Comparison of ENCODE assay signal across 9 cellular contexts in genomic region chr6:136920216-136920857, GRCh38. TPM values are rescaled to one million over a fixed set of nuclear protein-coding genes. Genes with fewer than 3 reads are reported as not detected.
DNase-seq lines count a peak whose midpoint lies in the region; ATAC-seq and TF ChIP-seq lines count a peak whose summit lies in the region.
"Had no signal": no experiment of that assay in that cellular context is flagged by ENCODE, and none has a peak within 500 bp of the region (broad histone marks: within the 10 kb centered on the region; RNA-seq: fewer than 3 reads in every experiment).

No MANE protein-coding gene starts in this region.

- POLR2A ChIA-PET in RWPE1 (lab: Yijun Ruan, JAX; ENCODE audit: low non-redundant PET): no interaction called here

- no peaks in the 10 kb centered on the region for H3K9me3 Mint-ChIP-seq in stimulated activated naive CD8-positive, alpha-beta T cell treated with anti-CD3 and anti-CD28 coated beads, Interleukin-15, Interleukin-2, amounts not matched to agents 100 ng/mL and 50 ng/mL, for 24 hours
- no peaks in the 10 kb centered on the region for H3K9me3 Mint-ChIP-seq in activated T-helper 17 cell treated with anti-CD3 and anti-CD28 coated beads, Interleukin-2, amount 50 U/mL, for 72 hours
- no peaks in the 10 kb centered on the region for H3K9me3 Mint-ChIP-seq in memory B cell

- no peak overlapping the region for H3K27ac ChIP-seq in RWPE1

- H3K4me1 Mint-ChIP-seq in stimulated activated naive CD8-positive, alpha-beta T cell treated with anti-CD3 and anti-CD28 coated beads, Interleukin-15, Interleukin-2, amounts not matched to agents 100 ng/mL and 50 ng/mL, for 24 hours (ENCODE audit: low read depth): peaks cover 32% of the 10 kb centered on the region
- peaks cover 9% of the 10 kb centered on the region for H3K4me1 Mint-ChIP-seq in activated T-helper 17 cell treated with anti-CD3 and anti-CD28 coated beads, Interleukin-2, amount 50 U/mL, for 72 hours
- peaks cover 20% of the 10 kb centered on the region for H3K4me1 Mint-ChIP-seq in memory B cell

- peaks cover 46% of the 10 kb centered on the region for H3K27me3 Mint-ChIP-seq in stimulated activated naive CD8-positive, alpha-beta T cell treated with anti-CD3 and anti-CD28 coated beads, Interleukin-15, Interleukin-2, amounts not matched to agents 100 ng/mL and 50 ng/mL, for 24 hours
- peaks cover 39% of the 10 kb centered on the region for H3K27me3 Mint-ChIP-seq in activated T-helper 17 cell treated with anti-CD3 and anti-CD28 coated beads, Interleukin-2, amount 50 U/mL, for 72 hours
- H3K27me3 Mint-ChIP-seq in memory B cell: peaks cover 23% of the 10 kb centered on the region

- H3K27ac Mint-ChIP-seq in stimulated activated naive CD8-positive, alpha-beta T cell treated with anti-CD3 and anti-CD28 coated beads, Interleukin-15, Interleukin-2, amounts not matched to agents 100 ng/mL and 50 ng/mL, for 24 hours: no peak overlapping the region
- no peak overlapping the region for H3K27ac Mint-ChIP-seq in activated T-helper 17 cell treated with anti-CD3 and anti-CD28 coated beads, Interleukin-2, amount 50 U/mL, for 72 hours
- no peak overlapping the region for H3K27ac Mint-ChIP-seq in memory B cell

- H3K4me3 Mint-ChIP-seq in stimulated activated naive CD8-positive, alpha-beta T cell treated with anti-CD3 and anti-CD28 coated beads, Interleukin-15, Interleukin-2, amounts not matched to agents 100 ng/mL and 50 ng/mL, for 24 hours: peak overlapping the region; percentile 73
- H3K4me3 Mint-ChIP-seq in activated T-helper 17 cell treated with anti-CD3 and anti-CD28 coated beads, Interleukin-2, amount 50 U/mL, for 72 hours: peak overlapping the region; percentile 74
- H3K4me3 Mint-ChIP-seq in memory B cell: peak overlapping the region; percentile 85

- peaks cover 5% of the 10 kb centered on the region for H3K36me3 Mint-ChIP-seq in stimulated activated naive CD8-positive, alpha-beta T cell treated with anti-CD3 and anti-CD28 coated beads, Interleukin-15, Interleukin-2, amounts not matched to agents 100 ng/mL and 50 ng/mL, for 24 hours (ENCODE audit: low read depth)
- H3K36me3 Mint-ChIP-seq in activated T-helper 17 cell treated with anti-CD3 and anti-CD28 coated beads, Interleukin-2, amount 50 U/mL, for 72 hours (ENCODE audit: low read depth): peaks cover 11% of the 10 kb centered on the region
- peaks cover 13% of the 10 kb centered on the region for H3K36me3 Mint-ChIP-seq in memory B cell

- DNase-seq in stimulated activated naive CD8-positive, alpha-beta T cell treated with anti-CD3 and anti-CD28 coated beads, Interleukin-15, Interleukin-2, amounts not matched to agents 100 U/mL and 50 U/mL, for 24 hours: no peak
- no peak for DNase-seq in memory B cell (ENCODE audit: low spot score in 2 of 2)
- no peak for DNase-seq in stimulated activated CD4-positive, alpha-beta T cell treated with anti-CD3 and anti-CD28 coated beads, Interleukin-2, amount 100 ng/mL, for 24 hours
- DNase-seq in RWPE1 (ENCODE audit: low spot score): no peak

- no peak for ATAC-seq in stimulated activated naive CD8-positive, alpha-beta T cell treated with anti-CD3 and anti-CD28 coated beads, Interleukin-15, Interleukin-2, amounts not matched to agents 100 U/mL and 50 U/mL, for 24 hours
- ATAC-seq in activated T-helper 17 cell treated with anti-CD3 and anti-CD28 coated beads, Interleukin-2, amount 50 U/mL, for 72 hours (replicated peaks): peak; percentile 4
- peak; percentile 33 for ATAC-seq in memory B cell (ENCODE audit: low read depth)
- no peak for ATAC-seq in HG03045 (IDR thresholded peaks at IDR 0.05; ENCODE audit: unreplicated experiment)
- no peak for ATAC-seq in HG02623 (IDR thresholded peaks at IDR 0.05; ENCODE audit: unreplicated experiment)

- TF ChIP-seq CTCF in RWPE1 (conservative IDR thresholded peaks at IDR 0.05; ENCODE audit: low read depth): no peak

- CTCF ChIA-PET in RWPE1 (lab: Yijun Ruan, JAX): interaction anchor here (0.7 kb wide), 1 partner anchor 174 kb away, joined by 3 read pairs; no protein-coding TSS in a partner anchor

RNA-seq across cellular contexts. Expression of gene SLC35D3, which starts 1.8 kb away (rescaled TPM):
- total RNA-seq in activated T-helper 17 cell treated with anti-CD3 and anti-CD28 coated beads, Interleukin-2, amount 50 U/mL, for 72 hours: 1 to 10 TPM in 1 of 2 donors, not detected in 1; 1.9 TPM
- total RNA-seq: bronchial epithelial cell had no signal

Comparison
In these comparisons a context has a peak if more than half of its experiments do, and no peak if none do; other contexts are left out.
1. ATAC-seq: peak in activated T-helper 17 cell treated with anti-CD3 and anti-CD28 coated beads, Interleukin-2, amount 50 U/mL, for 72 hours (single experiment) and memory B cell (single experiment); none in stimulated activated naive CD8-positive, alpha-beta T cell treated with anti-CD3 and anti-CD28 coated beads, Interleukin-15, Interleukin-2, amounts not matched to agents 100 U/mL and 50 U/mL, for 24 hours (single experiment), HG03045 (single experiment) and HG02623 (single experiment).
2. Peak in every context shown above with its lines, with median percentiles within 50 percentile points of each other: H3K4me3 Mint-ChIP-seq.